Comparison of ENCODE assay signal across 10 cellular contexts in the genomic region with DNA sequence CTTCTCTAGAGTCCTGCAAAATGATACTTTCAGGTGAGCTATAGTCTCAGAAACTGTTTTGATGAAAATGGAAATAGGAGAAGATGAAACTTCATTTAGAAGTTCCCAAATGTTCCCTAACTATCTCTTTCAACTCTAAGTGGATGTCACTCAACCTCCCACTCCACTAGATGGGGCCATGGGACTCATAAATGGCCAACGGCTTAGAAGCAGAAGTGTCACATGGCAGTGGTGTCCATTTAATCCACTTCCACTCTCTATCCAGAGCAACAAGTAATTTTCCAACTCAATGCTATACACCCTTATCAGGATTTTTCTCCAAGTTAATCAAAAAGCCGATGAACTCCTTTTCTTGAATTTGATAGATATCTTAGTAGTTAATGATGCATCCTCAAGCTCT.
A peak's percentile ranks its signal among the peaks of the same experiment; 100 is the strongest.
DNase-seq lines count a peak whose midpoint lies in the region; ATAC-seq and TF ChIP-seq lines count a peak whose summit lies in the region.
"Had no signal": no experiment of that assay in that cellular context is flagged by ENCODE, and none has a peak within 500 bp of the region (broad histone marks: within the 10 kb centered on the region; RNA-seq: fewer than 3 reads in every experiment).

No MANE protein-coding gene starts in this region.

- H3K4me2 ChIP-seq in HCT116 (ENCODE audit: low read length): no peak overlapping the region
- no peak overlapping the region for H3K4me2 ChIP-seq in hepatocyte

- BruUV-seq in HCT116 (replicated peaks; lab: Mats Ljungman, UMichigan): no TSS peak

- H3K9me2 ChIP-seq in HCT116 (ENCODE audit: insufficient read depth) (no peaks in the 10 kb centered on the region), hepatocyte (replicated peaks; ENCODE audit: insufficient read depth) (no peaks in the 10 kb centered on the region)

- H3K36me3 Mint-ChIP-seq in activated CD4-positive, alpha-beta memory T cell treated with anti-CD3 and anti-CD28 coated beads, Interleukin-2, amount 10 ng/mL, durations not matched to agents 7 days and 5 days (ENCODE audit: low read depth): no peaks in the 10 kb centered on the region
- H3K36me3 Mint-ChIP-seq: naive B cell had no signal

- peak; percentile 18 for DNase-seq in COLO668 (lab: John Stamatoyannopoulos, UW; ENCODE audit: unreplicated experiment)
- DNase-seq in HCT116 (ENCODE audit: low read depth, low spot score): peak; percentile 31
- DNase-seq in RPMI7951 (ENCODE audit: low read depth): peak; percentile 56
- peak; percentile 25 for DNase-seq in hepatocyte (ENCODE audit: low spot score)
- DNase-seq in NCI-H2196 treated with DMSO at 0.1 percent for 48 hours (lab: John Stamatoyannopoulos, UW; ENCODE audit: unreplicated experiment): no peak
- DNase-seq in NCI-H187 (lab: John Stamatoyannopoulos, UW): no peak
- DNase-seq in activated CD4-positive, alpha-beta memory T cell treated with anti-CD3 and anti-CD28 coated beads, Interleukin-2, amount 10 ng/mL, durations not matched to agents 7 days and 5 days: no peak
- DNase-seq: aorta, naive B cell had no signal

- H3K27me3 Mint-ChIP-seq in activated CD4-positive, alpha-beta memory T cell treated with anti-CD3 and anti-CD28 coated beads, Interleukin-2, amount 10 ng/mL, durations not matched to agents 7 days and 5 days: no peaks in the 10 kb centered on the region
- H3K27me3 Mint-ChIP-seq: naive B cell had no signal

- peak overlapping the region; percentile 29 for H2AFZ ChIP-seq in HCT116 (ENCODE audit: low read depth, low read length, poor library complexity, severe bottlenecking)
- H2AFZ ChIP-seq in hepatocyte: no peak overlapping the region

- no peaks in the 10 kb centered on the region for H3K4me1 ChIP-seq in HCT116 (ENCODE audit: control insufficient read depth in 1 of 2, insufficient read depth in 2 of 2, low read length in 2 of 2)
- H3K4me1 ChIP-seq in hepatocyte (ENCODE audit: insufficient read depth): no peaks in the 10 kb centered on the region

- H3K4me3 Mint-ChIP-seq in activated CD4-positive, alpha-beta memory T cell treated with anti-CD3 and anti-CD28 coated beads, Interleukin-2, amount 10 ng/mL, durations not matched to agents 7 days and 5 days: no peak overlapping the region
- H3K4me3 Mint-ChIP-seq: naive B cell had no signal

- RAD21 ChIA-PET in HCT116 (lab: Charles Lee; ENCODE audit: low non-redundant PET in 1 of 2, low total read pairs in 2 of 2, uncharacterized antibody in 2 of 2, unreplicated experiment in 2 of 2): no interaction called here

- TF ChIP-seq RAD21 in HCT116 (IDR thresholded peaks at IDR 0.05; ENCODE audit: low read depth): peak; percentile 63

- no peak overlapping the region for H3K9ac ChIP-seq in HCT116 (ENCODE audit: low read length)

- H3K79me2 ChIP-seq in HCT116 (ENCODE audit: insufficient read depth, low read length) (no peaks in the 10 kb centered on the region), hepatocyte (no peaks in the 10 kb centered on the region)

- WGBS in hepatocyte (ENCODE audit: low lambda C conversion rate, missing lambda C conversion rate): 80% methylated on average over 2 of the region's 2 CpGs

- ATAC-seq in HCT116: peak; percentile 78
- no peak for ATAC-seq in HG03025 (IDR thresholded peaks at IDR 0.05; ENCODE audit: low FRiP score, unreplicated experiment)

- no peaks in the 10 kb centered on the region for H4K20me1 ChIP-seq in HCT116 (ENCODE audit: insufficient read depth)
- no peaks in the 10 kb centered on the region for H4K20me1 ChIP-seq in hepatocyte (ENCODE audit: insufficient read depth, poor library complexity, severe bottlenecking)

- intact Hi-C loops in HCT116 (cut with micrococcal nuclease): loop anchor here (1.0 kb wide), 1 partner anchor 166 kb away; no protein-coding TSS in a partner anchor

- no peak overlapping the region for H3K27ac ChIP-seq in HCT116 (ENCODE audit: low read depth, low read length)
- no peak overlapping the region for H3K27ac ChIP-seq in hepatocyte

- no peak for TF ChIP-seq POLR2A in HCT116 (IDR thresholded peaks at IDR 0.05; ENCODE audit: borderline replicate concordance, extremely low read depth, insufficient read depth, insufficient read length)

- no peaks in the 10 kb centered on the region for H3K9me3 Mint-ChIP-seq in activated CD4-positive, alpha-beta memory T cell treated with anti-CD3 and anti-CD28 coated beads, Interleukin-2, amount 10 ng/mL, durations not matched to agents 7 days and 5 days

- H3K9me3 ChIP-seq in HCT116 (ENCODE audit: control insufficient read depth in 1 of 2, insufficient read depth in 1 of 2, low read depth in 1 of 2, low read length in 2 of 2) (no peaks in the 10 kb centered on the region), hepatocyte (ENCODE audit: low read depth) (no peaks in the 10 kb centered on the region)

- CTCF ChIA-PET in HCT116 (lab: Charles Lee): interaction anchor here (1.3 to 1.6 kb wide), 2 partner anchors 17 to 166 kb away, joined by 5 read pairs; no protein-coding TSS in a partner anchor
- CTCF ChIA-PET in activated CD4-positive, alpha-beta memory T cell treated with anti-CD3 and anti-CD28 coated beads, Interleukin-2, amount 10 ng/mL, durations not matched to agents 7 days and 5 days (lab: Charles Lee): no interaction called here

- H3K4me3 ChIP-seq in HCT116 (replicated peaks in 1 of 2; ENCODE audit: low read depth in 1 of 2, low read length in 2 of 2) (no peak overlapping the region), hepatocyte (no peak overlapping the region)

- no peaks in the 10 kb centered on the region for H3K36me3 ChIP-seq in HCT116 (ENCODE audit: control insufficient read depth in 1 of 2, insufficient read depth in 2 of 2, low read length in 2 of 2)
- no peaks in the 10 kb centered on the region for H3K36me3 ChIP-seq in hepatocyte (replicated peaks; ENCODE audit: insufficient read depth, low read depth)

- TF ChIP-seq CTCF in HCT116 (IDR thresholded peaks at IDR 0.05 in 2 of 3, conservative IDR thresholded peaks at IDR 0.05 in 1 of 3; ENCODE audit: borderline replicate concordance in 1 of 3, insufficient read depth in 1 of 3, low read depth in 2 of 3, low read length in 2 of 3): peak; percentile 35 to 49 (median 48); a peak in 5 of 6 replicates
- TF ChIP-seq CTCF in hepatocyte (IDR thresholded peaks at IDR 0.05; ENCODE audit: poor library complexity): peak; percentile 33

- POLR2A ChIA-PET in HCT116 (lab: Charles Lee): no interaction called here
- POLR2A ChIA-PET in activated CD4-positive, alpha-beta memory T cell treated with anti-CD3 and anti-CD28 coated beads, Interleukin-2, amount 10 ng/mL, durations not matched to agents 7 days and 5 days (lab: Charles Lee): no interaction called here

- H3K27me3 ChIP-seq in HCT116 (ENCODE audit: insufficient read depth, low read length) (no peaks in the 10 kb centered on the region), hepatocyte (no peaks in the 10 kb centered on the region)

- no peaks in the 10 kb centered on the region for H3K4me1 Mint-ChIP-seq in activated CD4-positive, alpha-beta memory T cell treated with anti-CD3 and anti-CD28 coated beads, Interleukin-2, amount 10 ng/mL, durations not matched to agents 7 days and 5 days
- H3K4me1 Mint-ChIP-seq: naive B cell had no signal

- no peak overlapping the region for H3K27ac Mint-ChIP-seq in activated CD4-positive, alpha-beta memory T cell treated with anti-CD3 and anti-CD28 coated beads, Interleukin-2, amount 10 ng/mL, durations not matched to agents 7 days and 5 days
- H3K27ac Mint-ChIP-seq: naive B cell had no signal

TF ChIP-seq in HCT116, 20 proteins besides CTCF, POLR2A, EP300 and RAD21:
- TF ChIP-seq SIN3A (IDR thresholded peaks at IDR 0.05; ENCODE audit: low read depth) (no peak), POLR2AphosphoS5 (IDR thresholded peaks at IDR 0.05; ENCODE audit: low read depth, low read length) (no peak), SRF (IDR thresholded peaks at IDR 0.05; ENCODE audit: low read depth) (no peak), FOSL1 (IDR thresholded peaks at IDR 0.05; ENCODE audit: low read depth) (no peak), CBX3 (IDR thresholded peaks at IDR 0.05; ENCODE audit: low read depth) (no peak), CEBPB (IDR thresholded peaks at IDR 0.05; ENCODE audit: low read depth) (no peak), SP1 (IDR thresholded peaks at IDR 0.05; ENCODE audit: low read depth) (no peak)
- TF ChIP-seq, protein P1, sequence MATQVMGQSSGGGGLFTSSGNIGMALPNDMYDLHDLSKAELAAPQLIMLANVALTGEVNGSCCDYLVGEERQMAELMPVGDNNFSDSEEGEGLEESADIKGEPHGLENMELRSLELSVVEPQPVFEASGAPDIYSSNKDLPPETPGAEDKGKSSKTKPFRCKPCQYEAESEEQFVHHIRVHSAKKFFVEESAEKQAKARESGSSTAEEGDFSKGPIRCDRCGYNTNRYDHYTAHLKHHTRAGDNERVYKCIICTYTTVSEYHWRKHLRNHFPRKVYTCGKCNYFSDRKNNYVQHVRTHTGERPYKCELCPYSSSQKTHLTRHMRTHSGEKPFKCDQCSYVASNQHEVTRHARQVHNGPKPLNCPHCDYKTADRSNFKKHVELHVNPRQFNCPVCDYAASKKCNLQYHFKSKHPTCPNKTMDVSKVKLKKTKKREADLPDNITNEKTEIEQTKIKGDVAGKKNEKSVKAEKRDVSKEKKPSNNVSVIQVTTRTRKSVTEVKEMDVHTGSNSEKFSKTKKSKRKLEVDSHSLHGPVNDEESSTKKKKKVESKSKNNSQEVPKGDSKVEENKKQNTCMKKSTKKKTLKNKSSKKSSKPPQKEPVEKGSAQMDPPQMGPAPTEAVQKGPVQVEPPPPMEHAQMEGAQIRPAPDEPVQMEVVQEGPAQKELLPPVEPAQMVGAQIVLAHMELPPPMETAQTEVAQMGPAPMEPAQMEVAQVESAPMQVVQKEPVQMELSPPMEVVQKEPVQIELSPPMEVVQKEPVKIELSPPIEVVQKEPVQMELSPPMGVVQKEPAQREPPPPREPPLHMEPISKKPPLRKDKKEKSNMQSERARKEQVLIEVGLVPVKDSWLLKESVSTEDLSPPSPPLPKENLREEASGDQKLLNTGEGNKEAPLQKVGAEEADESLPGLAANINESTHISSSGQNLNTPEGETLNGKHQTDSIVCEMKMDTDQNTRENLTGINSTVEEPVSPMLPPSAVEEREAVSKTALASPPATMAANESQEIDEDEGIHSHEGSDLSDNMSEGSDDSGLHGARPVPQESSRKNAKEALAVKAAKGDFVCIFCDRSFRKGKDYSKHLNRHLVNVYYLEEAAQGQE (IDR thresholded peaks at IDR 0.05; ENCODE audit: low read depth): no peak
- TF ChIP-seq, protein P2, sequence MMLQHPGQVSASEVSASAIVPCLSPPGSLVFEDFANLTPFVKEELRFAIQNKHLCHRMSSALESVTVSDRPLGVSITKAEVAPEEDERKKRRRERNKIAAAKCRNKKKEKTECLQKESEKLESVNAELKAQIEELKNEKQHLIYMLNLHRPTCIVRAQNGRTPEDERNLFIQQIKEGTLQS (IDR thresholded peaks at IDR 0.05): no peak
- TF ChIP-seq, protein P3, sequence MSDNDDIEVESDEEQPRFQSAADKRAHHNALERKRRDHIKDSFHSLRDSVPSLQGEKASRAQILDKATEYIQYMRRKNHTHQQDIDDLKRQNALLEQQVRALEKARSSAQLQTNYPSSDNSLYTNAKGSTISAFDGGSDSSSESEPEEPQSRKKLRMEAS (IDR thresholded peaks at IDR 0.05): no peak

Comparison
In these comparisons a context has a peak if more than half of its experiments do, and no peak if none do; other contexts are left out.
1. DNase-seq: peak in COLO668 (single experiment), HCT116 (single experiment), RPMI7951 (single experiment) and hepatocyte (single experiment); none in NCI-H2196 treated with DMSO at 0.1 percent for 48 hours (single experiment), NCI-H187 (0 of 2) and activated CD4-positive, alpha-beta memory T cell treated with anti-CD3 and anti-CD28 coated beads, Interleukin-2, amount 10 ng/mL, durations not matched to agents 7 days and 5 days (single experiment).